24 cellular contexts compared by ENCODE assay signal in the genomic region with DNA sequence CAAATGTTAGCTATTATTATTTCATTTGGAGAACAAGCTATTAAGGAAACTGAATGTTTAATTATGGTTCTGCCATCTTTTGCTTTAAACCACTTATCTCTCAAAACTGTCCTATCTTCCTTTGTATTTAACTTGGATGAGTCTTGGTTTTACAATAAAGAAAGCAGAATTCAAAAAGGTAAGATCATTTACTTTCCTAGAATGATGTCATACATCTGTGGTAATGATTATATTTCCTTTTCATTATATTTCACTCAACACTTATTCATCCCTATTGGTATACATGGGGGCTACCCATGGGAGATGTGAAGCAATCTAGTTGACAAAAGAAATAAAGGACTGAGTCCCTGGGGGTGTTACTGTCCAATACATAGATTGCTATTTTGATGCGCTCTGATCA.
DNase-seq lines count a peak whose midpoint lies in the region; ATAC-seq, FAIRE-seq and TF ChIP-seq lines count a peak whose summit lies in the region.
"Had no signal": no experiment of that assay in that cellular context is flagged by ENCODE, and none has a peak within 500 bp of the region (broad histone marks: within the 10 kb centered on the region; RNA-seq: fewer than 3 reads in every experiment).

No MANE protein-coding gene starts in this region.

- no peaks in the 10 kb centered on the region for H3K79me2 ChIP-seq in HepG2 (ENCODE audit: insufficient read depth, low read length)
- no peaks in the 10 kb centered on the region for H3K79me2 ChIP-seq in GM12878 (ENCODE audit: control insufficient read depth, insufficient read depth, low read length)

- ATAC-seq in HepG2 (no peak), right lobe of liver (no peak), GM12878 (peak; percentile 10; the same call in 1 of the 3 replicates)
- no peak for ATAC-seq in stimulated activated memory B cell treated with anti-CD40 and anti-IgM and Interleukin-4, amounts not matched to agents 10 μg/mL and 1 μg/mL and 100 μg/mL, for 72 hours

- H4K20me1 ChIP-seq in HepG2 (ENCODE audit: insufficient read depth, low read length) (no peaks in the 10 kb centered on the region), GM12878 (ENCODE audit: control insufficient read depth, insufficient read depth) (no peaks in the 10 kb centered on the region)
- H4K20me1 ChIP-seq: BLaER1 had no signal

- TF ChIP-seq POLR2A in HepG2 (IDR thresholded peaks at IDR 0.05; ENCODE audit: insufficient read depth in 1 of 2, low read depth in 2 of 2, low read length in 2 of 2), result no peak
- no peak for TF ChIP-seq POLR2A in right lobe of liver (IDR thresholded peaks at IDR 0.05)
- no peak for TF ChIP-seq POLR2A in GM12878 (IDR thresholded peaks at IDR 0.05; ENCODE audit: low read depth, low read length)

- H3K27ac ChIP-seq in HepG2 (ENCODE audit: extremely low read length, insufficient read depth, low read length) (no peak overlapping the region), right lobe of liver (no peak overlapping the region), GM12878 (ENCODE audit: control insufficient read depth, insufficient read depth) (no peak overlapping the region)
- H3K27ac ChIP-seq: 22Rv1, BLaER1 had no signal

- 93% methylated on average over 1 of the region's 1 CpG for WGBS in HepG2 (ENCODE audit: low lambda C conversion rate)
- 100% methylated on average over 1 of the region's 1 CpG for WGBS in right lobe of liver (ENCODE audit: insufficient coverage, low coverage, low lambda C conversion rate, missing lambda C conversion rate)
- 100% methylated on average over 1 of the region's 1 CpG for WGBS in GM12878 (ENCODE audit: insufficient coverage, insufficient replicate concordance, low lambda C conversion rate, missing lambda C conversion rate)

- H3K27me3 ChIP-seq in HepG2 (ENCODE audit: control insufficient read depth in 1 of 2, insufficient read depth in 2 of 2, low read length in 2 of 2) (no peaks in the 10 kb centered on the region), right lobe of liver (no peaks in the 10 kb centered on the region), GM12878 (replicated peaks in 1 of 2; ENCODE audit: control insufficient read depth in 2 of 2, insufficient read depth in 2 of 2, low read length in 1 of 2) (no peaks in the 10 kb centered on the region)
- H3K27me3 ChIP-seq: BLaER1 had no signal

- POLR2A ChIA-PET in HepG2 (lab: Yijun Ruan, JAX), result no interaction called here
- POLR2A ChIA-PET in GM12878 (lab: Charles Lee), result interaction anchor here (1.0 kb wide), 2 partner anchors 22 to 47 kb away, joined by 3 read pairs; no protein-coding TSS in a partner anchor

- H2AFZ ChIP-seq in HepG2 (ENCODE audit: low read length) (no peak overlapping the region), GM12878 (ENCODE audit: control insufficient read depth, low read depth, low read length) (no peak overlapping the region)

- peaks cover 70% of the 10 kb centered on the region for H3K4me1 Mint-ChIP-seq in stimulated activated memory B cell treated with anti-CD40 and anti-IgM and Interleukin-4, amounts not matched to agents 10 μg/mL and 1 μg/mL and 100 μg/mL, for 72 hours
- peaks cover 42% of the 10 kb centered on the region for H3K4me1 Mint-ChIP-seq in type B pancreatic cell (ENCODE audit: unreplicated experiment)

- CTCF ChIA-PET in HepG2 (lab: Yijun Ruan, JAX; ENCODE audit: low intra/inter-chr PET ratio, low total read pairs), result no interaction called here
- CTCF ChIA-PET in GM12878 (lab: Yijun Ruan, JAX), result interaction anchor here (1.1 to 2.6 kb wide), 6 partner anchors 10 to 87 kb away, joined by 3 to 8 read pairs (median 4); no protein-coding TSS in a partner anchor

- no peak overlapping the region for H3K9ac ChIP-seq in HepG2 (ENCODE audit: insufficient read depth, low read depth, low read length)
- no peak overlapping the region; the same call in 1 of the 2 replicates for H3K9ac ChIP-seq in GM12878 (ENCODE audit: control insufficient read depth, insufficient read depth, low read length)
- H3K9ac ChIP-seq: BLaER1 had no signal

- no peak for TF ChIP-seq CTCF in HepG2 (CRISPR knock-in tag; IDR thresholded peaks at IDR 0.05)
- no peak for TF ChIP-seq CTCF in right lobe of liver (IDR thresholded peaks at IDR 0.05)
- no peak for TF ChIP-seq CTCF in GM12878 (IDR thresholded peaks at IDR 0.05 in 2 of 3, conservative IDR thresholded peaks at IDR 0.05 in 1 of 3; ENCODE audit: control insufficient read depth in 2 of 3, extremely low read depth in 1 of 3, insufficient read depth in 1 of 3, low read depth in 3 of 3, low read length in 3 of 3)
- no peak for TF ChIP-seq CTCF in type B pancreatic cell (conservative IDR thresholded peaks at IDR 0.05)

- peak overlapping the region; percentile 73 for H3K27ac Mint-ChIP-seq in stimulated activated memory B cell treated with anti-CD40 and anti-IgM and Interleukin-4, amounts not matched to agents 10 μg/mL and 1 μg/mL and 100 μg/mL, for 72 hours
- no peak overlapping the region for H3K27ac Mint-ChIP-seq in type B pancreatic cell
- H3K27ac Mint-ChIP-seq: B cell; CD14-positive monocyte; CD4-positive, alpha-beta T cell; HFFc6 had no signal

- no peaks in the 10 kb centered on the region for H3K27me3 Mint-ChIP-seq in stimulated activated memory B cell treated with anti-CD40 and anti-IgM and Interleukin-4, amounts not matched to agents 10 μg/mL and 1 μg/mL and 100 μg/mL, for 72 hours
- no peaks in the 10 kb centered on the region for H3K27me3 Mint-ChIP-seq in type B pancreatic cell
- H3K27me3 Mint-ChIP-seq: B cell; CD4-positive, alpha-beta T cell; CD8-positive, alpha-beta memory T cell had no signal

- no TSS peak for BruUV-seq in HepG2 (replicated peaks; lab: Mats Ljungman, UMichigan)
- BruUV-seq in GM12878 (replicated peaks; lab: Mats Ljungman, UMichigan), result no TSS peak

- H3K36me3 Mint-ChIP-seq in stimulated activated memory B cell treated with anti-CD40 and anti-IgM and Interleukin-4, amounts not matched to agents 10 μg/mL and 1 μg/mL and 100 μg/mL, for 72 hours, result peaks cover 11% of the 10 kb centered on the region
- peaks cover 4% of the 10 kb centered on the region for H3K36me3 Mint-ChIP-seq in type B pancreatic cell

- SMC1A ChIA-PET in GM12878 (lab: Charles Lee; ENCODE audit: uncharacterized antibody, unreplicated experiment), result interaction anchor here (0.8 to 6.6 kb wide), 21 partner anchors 8 to 86 kb away, joined by 3 to 48 read pairs (median 6); no protein-coding TSS in a partner anchor

- intact Hi-C loops in HepG2 (cut with micrococcal nuclease; ENCODE audit: unreplicated experiment), result no loop called here
- intact Hi-C loops in right lobe of liver (cut with DNase I), result no loop called here
- intact Hi-C loops in GM12878 (cut with micrococcal nuclease; ENCODE audit: unreplicated experiment), result loop anchor here (2.0 kb wide), 1 partner anchor 23 kb away; no protein-coding TSS in a partner anchor

- H3K36me3 ChIP-seq in HepG2 (replicated peaks in 1 of 2; ENCODE audit: control insufficient read depth in 1 of 2, insufficient read depth in 2 of 2, low read length in 2 of 2) (no peaks in the 10 kb centered on the region), right lobe of liver (no peaks in the 10 kb centered on the region), GM12878 (ENCODE audit: control insufficient read depth in 2 of 2, insufficient read depth in 2 of 2, low read length in 1 of 2) (no peaks in the 10 kb centered on the region)
- H3K36me3 ChIP-seq: BLaER1, HAP-1 had no signal

- FAIRE-seq in HepG2 (lab: Jason Lieb, UNC), result no peak
- FAIRE-seq in HTR-8/SVneo (lab: Jason Lieb, UNC), result peak; percentile 52
- FAIRE-seq in GM12878 (lab: Jason Lieb, UNC), result no peak
- FAIRE-seq: A204.1, D721Med, H54 had no signal

- no peak for TF ChIP-seq RAD21 in HepG2 (CRISPR knock-in tag; IDR thresholded peaks at IDR 0.05)
- TF ChIP-seq RAD21 in GM12878 (IDR thresholded peaks at IDR 0.05; ENCODE audit: insufficient read depth, low read depth, low read length), result no peak

- RAD21 ChIA-PET in GM12878 (lab: Charles Lee; ENCODE audit: unreplicated experiment), result interaction anchor here (1.1 to 2.0 kb wide), 7 partner anchors 17 to 66 kb away, joined by 3 to 8 read pairs (median 6); no protein-coding TSS in a partner anchor

- TF ChIP-seq EP300 in HepG2 (IDR thresholded peaks at IDR 0.05; ENCODE audit: low read depth in 2 of 2, low read length in 2 of 2) (no peak), HepG2 (CRISPR knock-in tag; IDR thresholded peaks at IDR 0.05; ENCODE audit: borderline replicate concordance) (no peak), GM12878 (IDR thresholded peaks at IDR 0.05; ENCODE audit: borderline replicate concordance in 1 of 2, control insufficient read depth in 1 of 2, low read depth in 2 of 2, low read length in 2 of 2) (no peak)

- in situ Hi-C loops in HepG2 (cut with HindIII; ENCODE audit: extremely low pct_ligation_motif_present, low pct_unique_long_range_greater_than_20kb), result no loop called here
- in situ Hi-C loops in GM12878 (cut with MboI), result no loop called here

- H3K9me3 Mint-ChIP-seq in stimulated activated memory B cell treated with anti-CD40 and anti-IgM and Interleukin-4, amounts not matched to agents 10 μg/mL and 1 μg/mL and 100 μg/mL, for 72 hours, result no peaks in the 10 kb centered on the region
- H3K9me3 Mint-ChIP-seq in type B pancreatic cell, result no peaks in the 10 kb centered on the region
- H3K9me3 Mint-ChIP-seq: CD4-positive, alpha-beta T cell; CD8-positive, alpha-beta memory T cell; HFFc6 had no signal

- H3K4me3 Mint-ChIP-seq in stimulated activated memory B cell treated with anti-CD40 and anti-IgM and Interleukin-4, amounts not matched to agents 10 μg/mL and 1 μg/mL and 100 μg/mL, for 72 hours, result no peak overlapping the region
- no peak overlapping the region for H3K4me3 Mint-ChIP-seq in type B pancreatic cell
- H3K4me3 Mint-ChIP-seq: B cell; CD14-positive monocyte; CD4-positive, alpha-beta T cell; CD8-positive, alpha-beta memory T cell; HFFc6 had no signal

- H3K4me2 ChIP-seq in HepG2 (ENCODE audit: low read depth, low read length), result no peak overlapping the region
- peak overlapping the region; percentile 44; the same call in 1 of the 2 replicates for H3K4me2 ChIP-seq in GM12878 (ENCODE audit: control insufficient read depth, insufficient read depth)

- no peak overlapping the region for H3K4me3 ChIP-seq in HepG2 (replicated peaks in 1 of 3; ENCODE audit: insufficient read depth in 1 of 3, low read depth in 2 of 3, low read length in 3 of 3)
- H3K4me3 ChIP-seq in right lobe of liver, result no peak overlapping the region
- H3K4me3 ChIP-seq in GM12878, result no peak overlapping the region
- H3K4me3 ChIP-seq: BLaER1, HAP-1 had no signal

- DNase-seq in HepG2 (ENCODE audit: low spot score) (no peak), right lobe of liver (no peak), HTR-8/SVneo (ENCODE audit: insufficient read length, low spot score) (no peak), GM12878 (ENCODE audit: low read depth, low spot score) (no peak), type B pancreatic cell (ENCODE audit: extremely low spot score, unreplicated experiment) (no peak), NCI-H2171 (lab: John Stamatoyannopoulos, UW) (no peak)
- no peak for DNase-seq in central memory CD4-positive, alpha-beta T cell
- DNase-seq: CD4-positive, alpha-beta T cell; CD8-positive, alpha-beta memory T cell; DMS 273 treated with DMSO at 0.1 percent for 48 hours; DMS79; EL; GDM1; GOT3; HFFc6 had no signal

- no peaks in the 10 kb centered on the region for H3K9me3 ChIP-seq in HepG2 (ENCODE audit: low read length)
- no peaks in the 10 kb centered on the region for H3K9me3 ChIP-seq in right lobe of liver
- no peaks in the 10 kb centered on the region for H3K9me3 ChIP-seq in GM12878 (replicated peaks; ENCODE audit: control insufficient read depth, insufficient read depth, low read length)
- H3K9me3 ChIP-seq: HAP-1 had no signal

- H3K4me1 ChIP-seq in HepG2 (ENCODE audit: insufficient read depth, low read length) (peaks cover 8% of the 10 kb centered on the region), right lobe of liver (no peaks in the 10 kb centered on the region), GM12878 (ENCODE audit: control insufficient read depth, insufficient read depth, low read length) (peaks cover 62% of the 10 kb centered on the region)
